In the genomic region with DNA sequence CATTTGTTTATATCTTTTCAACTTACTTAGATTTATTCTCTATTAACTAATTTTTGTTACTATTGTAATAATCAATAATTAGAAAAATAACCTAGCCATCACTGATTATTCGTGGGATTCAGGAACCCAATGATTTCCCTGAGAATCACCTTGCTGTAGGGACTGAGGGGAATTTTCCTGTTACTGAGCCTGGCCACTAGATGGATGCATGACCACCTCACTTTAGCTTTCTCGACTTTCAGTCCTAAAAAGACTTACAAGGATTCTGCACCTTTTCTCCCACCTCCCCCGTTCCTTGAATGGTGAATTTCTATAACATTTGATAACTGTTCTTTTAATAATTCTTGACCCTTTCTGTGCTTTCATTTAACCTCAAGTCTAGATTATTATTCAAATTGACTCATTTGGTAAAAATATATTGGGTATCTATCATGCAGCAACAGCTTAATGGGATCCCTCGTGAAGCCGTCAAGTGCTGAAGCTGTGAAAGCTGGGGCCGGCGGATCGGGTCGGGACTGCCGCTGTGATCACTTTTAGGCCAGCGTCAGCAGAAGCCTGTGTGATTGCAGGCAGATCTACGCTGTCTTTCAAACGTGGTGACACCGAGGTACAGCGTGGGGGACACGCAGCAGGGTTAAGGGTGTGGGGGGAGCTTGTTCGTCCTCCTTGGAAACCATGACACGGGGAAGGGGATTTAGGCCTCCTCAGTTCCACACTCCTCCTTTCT, we compare ENCODE assay signal across 11 cellular contexts. TPM values are rescaled to one million over a fixed set of nuclear protein-coding genes. Genes with fewer than 3 reads are reported as not detected.
DNase-seq lines count a peak whose midpoint lies in the region; ATAC-seq, FAIRE-seq and TF ChIP-seq lines count a peak whose summit lies in the region.
"Had no signal": no experiment of that assay in that cellular context is flagged by ENCODE, and none has a peak within 500 bp of the region (broad histone marks: within the 10 kb centered on the region; RNA-seq: fewer than 3 reads in every experiment).

No MANE protein-coding gene starts in this region.

- H3K9me3 Mint-ChIP-seq in H9: no peaks in the 10 kb centered on the region; a peak in 2 of 5 replicates
- H3K9me3 Mint-ChIP-seq: dendritic cell treated with granulocyte-macrophage colony-stimulating factor and Interleukin-4, amounts not matched to agents 40 ng/mL and 50 ng/mL, for 4 days; memory B cell had no signal

- peaks cover 1% of the 10 kb centered on the region for H3K27me3 Mint-ChIP-seq in H9 (ENCODE audit: low read depth)

- no CpG with 5 or more reads among the region's 18 CpGs for WGBS in H9 (ENCODE audit: extremely low coverage, insufficient read length, low lambda C conversion rate)
- 16% methylated on average over 18 of the region's 18 CpGs for WGBS in HepG2 (ENCODE audit: low lambda C conversion rate)

- H3K4me1 ChIP-seq in H9 (ENCODE audit: insufficient read depth, low read length): peaks cover 3% of the 10 kb centered on the region; the same call in 1 of the 2 replicates
- H3K4me1 ChIP-seq in HepG2 (ENCODE audit: insufficient read depth, low read length): peaks cover 5% of the 10 kb centered on the region
- H3K4me1 ChIP-seq in PC-9 (replicated peaks; ENCODE audit: insufficient read depth): no peaks in the 10 kb centered on the region

- in situ Hi-C loops in HepG2 (cut with HindIII; ENCODE audit: extremely low pct_ligation_motif_present, low pct_unique_long_range_greater_than_20kb): loop anchor here (5.0 to 25.0 kb wide), 2 partner anchors 421 to 826 kb away; no protein-coding TSS in a partner anchor

- H3K18ac ChIP-seq in H9 (ENCODE audit: insufficient read length, low read depth, low read length): peak overlapping the region; percentile 0

- H3K4me3 ChIP-seq in HepG2 (replicated peaks in 1 of 3; ENCODE audit: insufficient read depth in 1 of 3, low read depth in 2 of 3, low read length in 3 of 3) (no peak overlapping the region), PC-9 (no peak overlapping the region)

- H3K79me2 ChIP-seq in H9 (ENCODE audit: insufficient read depth, low read length): no peaks in the 10 kb centered on the region
- H3K79me2 ChIP-seq in HepG2 (ENCODE audit: insufficient read depth, low read length): no peaks in the 10 kb centered on the region
- H3K79me2 ChIP-seq in PC-9 (ENCODE audit: low read depth): no peaks in the 10 kb centered on the region

- no peaks in the 10 kb centered on the region for H3K79me1 ChIP-seq in H9 (ENCODE audit: insufficient read depth, low read depth, low read length, poor library complexity, severe bottlenecking)

- no peak overlapping the region for H2BK12ac ChIP-seq in H9 (ENCODE audit: insufficient read length, low read depth, low read length)

- H3T11ph ChIP-seq in H9 (ENCODE audit: low read length): no peak overlapping the region

- no peak overlapping the region for H3K9ac ChIP-seq in H9 (ENCODE audit: extremely low read depth, insufficient read length, low read length)
- H3K9ac ChIP-seq in HepG2 (ENCODE audit: insufficient read depth, low read depth, low read length): no peak overlapping the region

- H3K27ac ChIP-seq in H9 (ENCODE audit: insufficient read length, low read depth, low read length) (no peak overlapping the region), HepG2 (ENCODE audit: extremely low read length, insufficient read depth, low read length) (no peak overlapping the region), PC-9 (no peak overlapping the region)

- H3K27me3 ChIP-seq in H9 (ENCODE audit: insufficient read depth, low read length) (no peaks in the 10 kb centered on the region), HepG2 (ENCODE audit: control insufficient read depth in 1 of 2, insufficient read depth in 2 of 2, low read length in 2 of 2) (peaks cover 3 to 25% of the 10 kb centered on the region in 2 experiments; a peak in 3 of 5 replicates), PC-9 (ENCODE audit: insufficient read depth, low read depth) (peaks cover 99% of the 10 kb centered on the region)

- DNase-seq in AG20443 (ENCODE audit: low spot score) (peak; percentile 41), H9 (no peak), amniotic epithelial cell (ENCODE audit: low read depth) (peak; percentile 3), HepG2 (ENCODE audit: low spot score) (no peak), NCI-H226 (no peak), GM19240 (ENCODE audit: insufficient read length, low spot score) (no peak), HK-2 (ENCODE audit: unreplicated experiment) (no peak), PC-9 (no peak)

- H2BK120ac ChIP-seq in H9 (ENCODE audit: low read depth, low read length, poor library complexity, severe bottlenecking): no peak overlapping the region

- H3K23ac ChIP-seq in H9 (ENCODE audit: insufficient read length, low read depth, low read length): no peak overlapping the region

- CTCF ChIA-PET in HepG2 (lab: Yijun Ruan, JAX; ENCODE audit: low intra/inter-chr PET ratio, low total read pairs) (interaction anchor here (1.4 kb wide), 1 partner anchor 830 kb away, joined by 5 read pairs; no protein-coding TSS in a partner anchor), PC-9 (lab: Charles Lee) (no interaction called here)

- TF ChIP-seq CTCF in H9 (conservative IDR thresholded peaks at IDR 0.05): peak; percentile 82
- peak; percentile 47 for TF ChIP-seq CTCF in HepG2 (CRISPR knock-in tag; IDR thresholded peaks at IDR 0.05)
- no peak; the same call in 1 of the 2 replicates for TF ChIP-seq CTCF in PC-9 (conservative IDR thresholded peaks at IDR 0.05)

- no peak overlapping the region for H2AK5ac ChIP-seq in H9 (ENCODE audit: insufficient read length, low read length)

- H3K4me2 ChIP-seq in H9 (ENCODE audit: insufficient read depth, insufficient read length, low read length): no peak overlapping the region
- H3K4me2 ChIP-seq in HepG2 (ENCODE audit: low read depth, low read length): no peak overlapping the region
- no peak overlapping the region for H3K4me2 ChIP-seq in PC-9

- POLR2A ChIA-PET in HepG2 (lab: Yijun Ruan, JAX) (no interaction called here), PC-9 (lab: Charles Lee; ENCODE audit: unreplicated experiment) (no interaction called here)

- ATAC-seq in HepG2: peak; percentile 77

- no peak overlapping the region for H2BK5ac ChIP-seq in H9 (ENCODE audit: insufficient read length, low read length)

- TF ChIP-seq EP300 in HepG2 (IDR thresholded peaks at IDR 0.05; ENCODE audit: low read depth in 2 of 2, low read length in 2 of 2) (no peak), HepG2 (CRISPR knock-in tag; IDR thresholded peaks at IDR 0.05; ENCODE audit: borderline replicate concordance) (no peak)

- peak overlapping the region in 1 of 3 experiments; percentile 66; a peak in 2 of 7 replicates for H3K27ac Mint-ChIP-seq in H9
- H3K27ac Mint-ChIP-seq: dendritic cell treated with granulocyte-macrophage colony-stimulating factor and Interleukin-4, amounts not matched to agents 40 ng/mL and 50 ng/mL, for 4 days; memory B cell had no signal

- FAIRE-seq in HepG2 (lab: Jason Lieb, UNC): peak; percentile 61
- FAIRE-seq: GM12891 had no signal

- H3K36me3 ChIP-seq in HepG2 (replicated peaks in 1 of 2; ENCODE audit: control insufficient read depth in 1 of 2, insufficient read depth in 2 of 2, low read length in 2 of 2): no peaks in the 10 kb centered on the region
- no peaks in the 10 kb centered on the region for H3K36me3 ChIP-seq in PC-9 (ENCODE audit: low read depth)

- no peak overlapping the region for H4K5ac ChIP-seq in H9 (ENCODE audit: insufficient read length, low read depth, low read length)

- no peak overlapping the region for H2BK15ac ChIP-seq in H9 (ENCODE audit: low read depth, low read length)

- H3K9me2 ChIP-seq in PC-9 (ENCODE audit: insufficient read depth): no peaks in the 10 kb centered on the region

- no peaks in the 10 kb centered on the region for H3K36me3 Mint-ChIP-seq in H9 (ENCODE audit: insufficient read depth in 1 of 3, low read depth in 3 of 3)
- H3K36me3 Mint-ChIP-seq: memory B cell had no signal

- H4K8ac ChIP-seq in H9 (replicated peaks; ENCODE audit: insufficient read length, low read depth, low read length): no peak overlapping the region

- H4K91ac ChIP-seq in H9 (ENCODE audit: insufficient read length, low read depth, low read length): no peak overlapping the region

- BruUV-seq in HepG2 (replicated peaks; lab: Mats Ljungman, UMichigan): no TSS peak
- no TSS peak for BruUV-seq in PC-9 (replicated peaks; lab: Mats Ljungman, UMichigan)

- H3K56ac ChIP-seq in H9 (ENCODE audit: insufficient read length, low read depth, low read length): no peak overlapping the region

- intact Hi-C loops in HepG2 (cut with micrococcal nuclease; ENCODE audit: unreplicated experiment): no loop called here
- intact Hi-C loops in PC-9 (cut with micrococcal nuclease; ENCODE audit: unreplicated experiment): loop anchor here (10.0 kb wide), 1 partner anchor 829 kb away; no protein-coding TSS in a partner anchor

- H3K4me3 Mint-ChIP-seq in H9: no peak overlapping the region
- H3K4me3 Mint-ChIP-seq: dendritic cell treated with granulocyte-macrophage colony-stimulating factor and Interleukin-4, amounts not matched to agents 40 ng/mL and 50 ng/mL, for 4 days; memory B cell had no signal

- no peaks in the 10 kb centered on the region for H3F3A ChIP-seq in PC-9 (ENCODE audit: insufficient read depth, low read depth)

- H3K4me1 Mint-ChIP-seq in H9: peaks cover 23 to 26% of the 10 kb centered on the region in 2 experiments

- H3K4ac ChIP-seq in H9 (ENCODE audit: low read depth, low read length): no peak overlapping the region

- no peak overlapping the region for H2AFZ ChIP-seq in H9 (ENCODE audit: low read length)
- H2AFZ ChIP-seq in HepG2 (ENCODE audit: low read length): no peak overlapping the region
- no peak overlapping the region for H2AFZ ChIP-seq in PC-9

- H3K23me2 ChIP-seq in H9 (ENCODE audit: insufficient read length, low read depth, low read length, poor library complexity, severe bottlenecking): no peaks in the 10 kb centered on the region

- H2BK20ac ChIP-seq in H9 (ENCODE audit: low read depth, low read length, poor library complexity, severe bottlenecking): no peak overlapping the region

- no peak for TF ChIP-seq RAD21 in HepG2 (CRISPR knock-in tag; IDR thresholded peaks at IDR 0.05)

- no peak for TF ChIP-seq POLR2A in HepG2 (IDR thresholded peaks at IDR 0.05; ENCODE audit: insufficient read depth in 1 of 2, low read depth in 2 of 2, low read length in 2 of 2)

- no peaks in the 10 kb centered on the region for H3K9me3 ChIP-seq in H9 (ENCODE audit: control insufficient read depth, low read depth, low read length)
- no peaks in the 10 kb centered on the region for H3K9me3 ChIP-seq in HepG2 (ENCODE audit: low read length)
- H3K9me3 ChIP-seq in PC-9 (ENCODE audit: insufficient read depth, low read depth): no peaks in the 10 kb centered on the region

- H3K14ac ChIP-seq in H9 (ENCODE audit: insufficient read depth, low read length): no peak overlapping the region

- H4K20me1 ChIP-seq in H9 (ENCODE audit: control insufficient read depth, insufficient read depth, insufficient read length) (no peaks in the 10 kb centered on the region), HepG2 (ENCODE audit: insufficient read depth, low read length) (no peaks in the 10 kb centered on the region), PC-9 (ENCODE audit: insufficient read depth) (no peaks in the 10 kb centered on the region)

RNA-seq across cellular contexts. Expression of gene TMEM18, which starts 38.8 kb away (rescaled TPM):
- total RNA-seq in H9 (2021) (28.3 and 30.7 TPM in 2 replicates), HepG2 (2016; rRNA removed; fragmentation: Illumina TruSeq; extraction: Trizol) (39.7 and 45.9 TPM in 2 replicates), PC-9 (2021) (30.5 and 32.4 TPM in 2 replicates)
- 26.8 and 30.8 TPM in 2 replicates for total RNA-seq in HepG2 (2016; cell fraction: cytosol; rRNA removed; fragmentation: Illumina TruSeq; extraction: Trizol; ENCODE audit: low read depth)
- 36.9 and 47.1 TPM in 2 replicates for total RNA-seq in HepG2 (2016; cell fraction: insoluble cytoplasmic fraction; rRNA removed; fragmentation: Illumina TruSeq; extraction: Trizol)
- 43.7 and 45.0 TPM in 2 replicates for total RNA-seq in HepG2 (2016; cell fraction: membrane; rRNA removed; fragmentation: Illumina TruSeq; extraction: Trizol)
- total RNA-seq in HepG2 (2016; cell fraction: nucleus; rRNA removed; fragmentation: Illumina TruSeq; extraction: Trizol): 27.3 and 30.5 TPM in 2 replicates
- 32.1 and 49.4 TPM in 2 replicates for polyA plus RNA-seq in HepG2 (2011; rRNA removed)
- 33.5 and 39.5 TPM in 2 replicates for polyA plus RNA-seq in HepG2 (2011; cell fraction: cytosol; rRNA removed)
- 29.6 and 38.2 TPM in 2 replicates for polyA plus RNA-seq in HepG2 (2011; cell fraction: nucleus; rRNA removed)
- polyA plus RNA-seq in HepG2 (2012): 36.5 and 48.1 TPM in 2 replicates
- 37.2 and 42.5 TPM in 2 replicates for polyA plus RNA-seq in HepG2 (2016; cell fraction: cytosol; fragmentation: Illumina TruSeq; extraction: Trizol; ENCODE audit: low read depth)
- 36.2 and 38.9 TPM in 2 replicates for polyA plus RNA-seq in HepG2 (2016; cell fraction: insoluble cytoplasmic fraction; fragmentation: Illumina TruSeq; extraction: Trizol; ENCODE audit: low read depth)
- polyA plus RNA-seq in HepG2 (2016; cell fraction: membrane; fragmentation: Illumina TruSeq; extraction: Trizol; ENCODE audit: low read depth): 38.3 and 46.2 TPM in 2 replicates
- polyA plus RNA-seq in HepG2 (2016; cell fraction: nucleus; fragmentation: Illumina TruSeq; extraction: Trizol; ENCODE audit: insufficient read depth, low read depth): 49.7 and 63.7 TPM in 2 replicates
- polyA minus RNA-seq in HepG2 (2011; rRNA and poly(A)+ RNA removed; ENCODE audit: low replicate concordance): 19.9 and 51.6 TPM in 2 replicates
- 14.5 and 14.9 TPM in 2 replicates for polyA minus RNA-seq in HepG2 (2011; cell fraction: cytosol; rRNA and poly(A)+ RNA removed)
- polyA minus RNA-seq in HepG2 (2011; cell fraction: nucleus; rRNA and poly(A)+ RNA removed): 39.4 and 50.0 TPM in 2 replicates

Comparison
In these comparisons a context has a peak if more than half of its experiments do, and no peak if none do; other contexts are left out.
1. DNase-seq: peak in AG20443 (single experiment) and amniotic epithelial cell (single experiment); none in H9 (single experiment), HepG2 (single experiment), NCI-H226 (single experiment), GM19240 (single experiment), HK-2 (single experiment) and PC-9 (0 of 2).